ENCODE assay signal across 20 cellular contexts in the genomic region with DNA sequence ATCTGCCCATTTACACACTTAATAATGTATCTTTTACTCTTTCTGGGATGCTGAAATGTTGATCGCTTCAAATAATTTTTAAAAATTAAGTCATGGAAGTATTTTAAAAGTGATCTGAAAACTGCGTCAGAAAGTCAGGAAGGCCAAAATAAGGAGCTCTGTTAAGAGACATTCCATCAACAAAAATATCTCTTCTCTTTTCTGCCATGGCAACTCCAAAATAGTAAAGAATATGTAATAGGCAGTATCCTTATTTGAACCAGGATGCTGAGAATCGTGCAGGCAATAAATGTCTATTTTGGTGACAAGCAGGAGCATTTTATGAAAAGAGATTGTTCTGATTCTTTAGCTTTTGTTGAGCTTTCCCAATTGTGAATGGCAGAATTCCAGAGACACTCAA.
A peak's percentile ranks its signal among the peaks of the same experiment; 100 is the strongest.
DNase-seq lines count a peak whose midpoint lies in the region; ATAC-seq, FAIRE-seq and TF ChIP-seq lines count a peak whose summit lies in the region.
"Had no signal": no experiment of that assay in that cellular context is flagged by ENCODE, and none has a peak within 500 bp of the region (broad histone marks: within the 10 kb centered on the region; RNA-seq: fewer than 3 reads in every experiment).

No MANE protein-coding gene starts in this region.

- H3K27ac ChIP-seq in GM23338 (ENCODE audit: low read depth) (no peak overlapping the region), astrocyte (ENCODE audit: low read depth, low read length) (no peak overlapping the region), muscle layer of colon (ENCODE audit: low read depth, low read length) (peak overlapping the region; percentile 74), stomach smooth muscle (ENCODE audit: low read length) (peak overlapping the region; percentile 71)
- H3K27ac ChIP-seq: A549 had no signal

- H3K27me3 ChIP-seq in GM23338 (ENCODE audit: insufficient read depth) (no peaks in the 10 kb centered on the region), astrocyte (ENCODE audit: insufficient read depth, low read length) (no peaks in the 10 kb centered on the region), muscle layer of colon (ENCODE audit: control insufficient read depth in 1 of 2, insufficient read depth in 2 of 2, low read length in 2 of 2) (no peaks in the 10 kb centered on the region), stomach smooth muscle (ENCODE audit: control insufficient read depth in 1 of 2, insufficient read depth in 2 of 2, low read length in 2 of 2) (no peaks in the 10 kb centered on the region)

- H3K27ac Mint-ChIP-seq in GM23338 (no peak overlapping the region), astrocyte (ENCODE audit: unreplicated experiment) (no peak overlapping the region)
- H3K27ac Mint-ChIP-seq: CD4-positive, alpha-beta T cell had no signal

- H4K20me1 ChIP-seq in GM23338 (replicated peaks; ENCODE audit: insufficient read depth): no peaks in the 10 kb centered on the region
- no peaks in the 10 kb centered on the region for H4K20me1 ChIP-seq in astrocyte (ENCODE audit: insufficient read depth, low read length)

- no peaks in the 10 kb centered on the region for H3K36me3 ChIP-seq in GM23338 (ENCODE audit: insufficient read depth)
- no peaks in the 10 kb centered on the region for H3K36me3 ChIP-seq in astrocyte (ENCODE audit: insufficient read depth, low read length)
- no peaks in the 10 kb centered on the region for H3K36me3 ChIP-seq in muscle layer of colon (ENCODE audit: insufficient read depth, low read length)
- H3K36me3 ChIP-seq in stomach smooth muscle (ENCODE audit: control insufficient read depth in 2 of 2, insufficient read depth in 2 of 2, low read length in 2 of 2): no peaks in the 10 kb centered on the region

- H3K4me3 ChIP-seq in GM23338 (no peak overlapping the region), astrocyte (ENCODE audit: insufficient read depth, low read depth, low read length) (no peak overlapping the region), muscle layer of colon (ENCODE audit: low read depth in 1 of 2, low read length in 2 of 2) (peak overlapping the region in 1 of 2 donors; percentile 4), stomach smooth muscle (ENCODE audit: low read length in 2 of 2) (no peak overlapping the region)
- H3K4me3 ChIP-seq: A549, K562 had no signal

- H3K4me1 Mint-ChIP-seq in GM23338 (peaks cover 4% of the 10 kb centered on the region; the same call in 2 of the 3 replicates), astrocyte (ENCODE audit: low read depth, unreplicated experiment) (peaks cover 8% of the 10 kb centered on the region)

- 0 out of 2 replicates have a peak, but pooled peaks cover 5% of the 10 kb centered on the region for H3K9me2 ChIP-seq in GM23338 (ENCODE audit: insufficient read depth)

- H3K27me3 Mint-ChIP-seq in GM23338 (ENCODE audit: insufficient read depth, low read depth, poor library complexity): peaks cover 2% of the 10 kb centered on the region
- H3K27me3 Mint-ChIP-seq in astrocyte (ENCODE audit: low read depth, unreplicated experiment): no peaks in the 10 kb centered on the region

- H3F3A ChIP-seq in GM23338 (replicated peaks; ENCODE audit: low read depth): no peaks in the 10 kb centered on the region

- H3K9ac ChIP-seq in astrocyte (ENCODE audit: low read length) (no peak overlapping the region), muscle layer of colon (ENCODE audit: low read length) (no peak overlapping the region), stomach smooth muscle (ENCODE audit: low read length in 2 of 2) (peak overlapping the region; percentile 10 to 13)

- H3K79me2 ChIP-seq in GM23338 (replicated peaks; ENCODE audit: insufficient read depth) (no peaks in the 10 kb centered on the region), astrocyte (ENCODE audit: insufficient read depth, low read length) (no peaks in the 10 kb centered on the region)

- no peak for FAIRE-seq in astrocyte (lab: Jason Lieb, UNC)
- FAIRE-seq: A549, K562 had no signal

- no peaks in the 10 kb centered on the region for H3K4me1 ChIP-seq in GM23338 (ENCODE audit: insufficient read depth)
- H3K4me1 ChIP-seq in astrocyte (ENCODE audit: insufficient read depth, low read length): no peaks in the 10 kb centered on the region
- peaks cover 24% of the 10 kb centered on the region for H3K4me1 ChIP-seq in muscle layer of colon (ENCODE audit: insufficient read depth, low read length)
- no peaks in the 10 kb centered on the region for H3K4me1 ChIP-seq in stomach smooth muscle (ENCODE audit: control insufficient read depth, insufficient read depth, low read length)
- H3K4me1 ChIP-seq: A549 had no signal

- DNase-seq in GM23338 (ENCODE audit: low spot score): no peak
- no peak for DNase-seq in astrocyte (ENCODE audit: low read depth)
- no peak for DNase-seq in SKM-1 treated with dmso at 0.1 percent for 144 hours (lab: John Stamatoyannopoulos, UW; ENCODE audit: unreplicated experiment)
- no peak for DNase-seq in NCI-H1048 (lab: John Stamatoyannopoulos, UW)
- DNase-seq in occipital lobe (lab: John Stamatoyannopoulos, UW): no peak
- no peak for DNase-seq in MV-4-11 (lab: John Stamatoyannopoulos, UW)
- DNase-seq: CD4-positive, alpha-beta T cell; DMS153; GDM1; NCI-H1417; NCI-H1930; NCI-H226; NCI-H524; NCI-H82; RPMI8226; SHP77 treated with DMSO at 0.1 percent for 48 hours had no signal

- H3K9me3 Mint-ChIP-seq in GM23338 (no peaks in the 10 kb centered on the region; the same call in 2 of the 3 replicates), astrocyte (ENCODE audit: unreplicated experiment) (peaks cover 4% of the 10 kb centered on the region)

- TF ChIP-seq CTCF in GM23338 (conservative IDR thresholded peaks at IDR 0.05; ENCODE audit: low read depth in 2 of 2) (no peak), astrocyte (IDR thresholded peaks at IDR 0.05; ENCODE audit: insufficient read depth, low read depth, low read length) (no peak)

- no peak overlapping the region for H3K4me2 ChIP-seq in GM23338
- H3K4me2 ChIP-seq in astrocyte (ENCODE audit: low read length): no peak overlapping the region
- H3K4me2 ChIP-seq: A549 had no signal

- no peak for ATAC-seq in GM23338
- ATAC-seq: A549, K562 had no signal

- H2AFZ ChIP-seq in GM23338: 0 out of 2 replicates have a peak overlapping the region, but pooled peaks have one; percentile 18
- H2AFZ ChIP-seq in astrocyte (ENCODE audit: low read depth, low read length): peak overlapping the region; percentile 32

- no peaks in the 10 kb centered on the region for H3K9me3 ChIP-seq in astrocyte (ENCODE audit: insufficient read depth, low read depth, low read length)
- H3K9me3 ChIP-seq in muscle layer of colon (ENCODE audit: low read length): peaks cover 3% of the 10 kb centered on the region
- no peaks in the 10 kb centered on the region for H3K9me3 ChIP-seq in stomach smooth muscle (ENCODE audit: control insufficient read depth in 2 of 2, low read length in 2 of 2)

- H3K36me3 Mint-ChIP-seq in GM23338 (ENCODE audit: low read depth) (no peaks in the 10 kb centered on the region; the same call in 2 of the 3 replicates), astrocyte (ENCODE audit: low read depth, unreplicated experiment) (peaks cover 2% of the 10 kb centered on the region)

- H3K4me3 Mint-ChIP-seq in GM23338 (no peak overlapping the region), astrocyte (ENCODE audit: unreplicated experiment) (no peak overlapping the region)
- H3K4me3 Mint-ChIP-seq: CD4-positive, alpha-beta T cell had no signal

TF ChIP-seq in GM23338, 12 proteins besides CTCF, POLR2A, EP300 and RAD21:
- TF ChIP-seq EZH2 (IDR thresholded peaks at IDR 0.05; ENCODE audit: low read depth, unreplicated experiment) (no peak), ZNF331 (CRISPR knock-in tag; IDR thresholded peaks at IDR 0.05; ENCODE audit: low read depth) (no peak), CREB1 (CRISPR knock-in tag; IDR thresholded peaks at IDR 0.05; ENCODE audit: low read depth) (no peak), NANOG (IDR thresholded peaks at IDR 0.05; ENCODE audit: borderline replicate concordance) (no peak)
- TF ChIP-seq, protein P1, sequence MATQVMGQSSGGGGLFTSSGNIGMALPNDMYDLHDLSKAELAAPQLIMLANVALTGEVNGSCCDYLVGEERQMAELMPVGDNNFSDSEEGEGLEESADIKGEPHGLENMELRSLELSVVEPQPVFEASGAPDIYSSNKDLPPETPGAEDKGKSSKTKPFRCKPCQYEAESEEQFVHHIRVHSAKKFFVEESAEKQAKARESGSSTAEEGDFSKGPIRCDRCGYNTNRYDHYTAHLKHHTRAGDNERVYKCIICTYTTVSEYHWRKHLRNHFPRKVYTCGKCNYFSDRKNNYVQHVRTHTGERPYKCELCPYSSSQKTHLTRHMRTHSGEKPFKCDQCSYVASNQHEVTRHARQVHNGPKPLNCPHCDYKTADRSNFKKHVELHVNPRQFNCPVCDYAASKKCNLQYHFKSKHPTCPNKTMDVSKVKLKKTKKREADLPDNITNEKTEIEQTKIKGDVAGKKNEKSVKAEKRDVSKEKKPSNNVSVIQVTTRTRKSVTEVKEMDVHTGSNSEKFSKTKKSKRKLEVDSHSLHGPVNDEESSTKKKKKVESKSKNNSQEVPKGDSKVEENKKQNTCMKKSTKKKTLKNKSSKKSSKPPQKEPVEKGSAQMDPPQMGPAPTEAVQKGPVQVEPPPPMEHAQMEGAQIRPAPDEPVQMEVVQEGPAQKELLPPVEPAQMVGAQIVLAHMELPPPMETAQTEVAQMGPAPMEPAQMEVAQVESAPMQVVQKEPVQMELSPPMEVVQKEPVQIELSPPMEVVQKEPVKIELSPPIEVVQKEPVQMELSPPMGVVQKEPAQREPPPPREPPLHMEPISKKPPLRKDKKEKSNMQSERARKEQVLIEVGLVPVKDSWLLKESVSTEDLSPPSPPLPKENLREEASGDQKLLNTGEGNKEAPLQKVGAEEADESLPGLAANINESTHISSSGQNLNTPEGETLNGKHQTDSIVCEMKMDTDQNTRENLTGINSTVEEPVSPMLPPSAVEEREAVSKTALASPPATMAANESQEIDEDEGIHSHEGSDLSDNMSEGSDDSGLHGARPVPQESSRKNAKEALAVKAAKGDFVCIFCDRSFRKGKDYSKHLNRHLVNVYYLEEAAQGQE (IDR thresholded peaks at IDR 0.05; ENCODE audit: unreplicated experiment): no peak

Comparison
In these comparisons a context has a peak if more than half of its experiments do, and no peak if none do; other contexts are left out.
1. H3K27ac ChIP-seq: peak in muscle layer of colon (single experiment) and stomach smooth muscle (single experiment); none in GM23338 (single experiment) and astrocyte (single experiment).
2. H3K9ac ChIP-seq: peak in stomach smooth muscle (2 of 2); none in astrocyte (single experiment) and muscle layer of colon (single experiment).